In genomic region chr4:147753047-147753446, GRCh38 we compare ENCODE assay signal across 1 cellular context.
TF ChIP-seq lines count a peak whose summit lies in the region.

No MANE protein-coding gene starts in this region.

TF ChIP-seq in HepG2, 621 proteins besides CTCF, POLR2A, EP300 and RAD21:
- TF ChIP-seq PLSCR1 (CRISPR knock-in tag; IDR thresholded peaks at IDR 0.05; ENCODE audit: borderline replicate concordance) (no peak), HMGXB3 (CRISPR knock-in tag; IDR thresholded peaks at IDR 0.05; ENCODE audit: borderline replicate concordance) (no peak), U2AF2 (IDR thresholded peaks at IDR 0.05; ENCODE audit: low read depth, low read length) (no peak), HDAC2 (CRISPR knock-in tag; IDR thresholded peaks at IDR 0.05) (no peak), SOX13 (IDR thresholded peaks at IDR 0.05) (no peak), SOX13 (CRISPR knock-in tag; conservative IDR thresholded peaks at IDR 0.05 in 1 of 2, IDR thresholded peaks at IDR 0.05 in 1 of 2) (no peak), FOXO4 (CRISPR knock-in tag; conservative IDR thresholded peaks at IDR 0.05) (no peak), KDM5B (CRISPR knock-in tag; IDR thresholded peaks at IDR 0.05; ENCODE audit: borderline replicate concordance) (no peak), ZNF253 (CRISPR knock-in tag; IDR thresholded peaks at IDR 0.05; ENCODE audit: borderline replicate concordance) (no peak), ZNF382 (CRISPR knock-in tag; IDR thresholded peaks at IDR 0.05; ENCODE audit: borderline replicate concordance) (no peak), ARID2 (CRISPR knock-in tag; IDR thresholded peaks at IDR 0.05; ENCODE audit: borderline replicate concordance) (no peak), ZZZ3 (CRISPR knock-in tag; IDR thresholded peaks at IDR 0.05; ENCODE audit: borderline replicate concordance) (no peak)
- TF ChIP-seq, protein P1, sequence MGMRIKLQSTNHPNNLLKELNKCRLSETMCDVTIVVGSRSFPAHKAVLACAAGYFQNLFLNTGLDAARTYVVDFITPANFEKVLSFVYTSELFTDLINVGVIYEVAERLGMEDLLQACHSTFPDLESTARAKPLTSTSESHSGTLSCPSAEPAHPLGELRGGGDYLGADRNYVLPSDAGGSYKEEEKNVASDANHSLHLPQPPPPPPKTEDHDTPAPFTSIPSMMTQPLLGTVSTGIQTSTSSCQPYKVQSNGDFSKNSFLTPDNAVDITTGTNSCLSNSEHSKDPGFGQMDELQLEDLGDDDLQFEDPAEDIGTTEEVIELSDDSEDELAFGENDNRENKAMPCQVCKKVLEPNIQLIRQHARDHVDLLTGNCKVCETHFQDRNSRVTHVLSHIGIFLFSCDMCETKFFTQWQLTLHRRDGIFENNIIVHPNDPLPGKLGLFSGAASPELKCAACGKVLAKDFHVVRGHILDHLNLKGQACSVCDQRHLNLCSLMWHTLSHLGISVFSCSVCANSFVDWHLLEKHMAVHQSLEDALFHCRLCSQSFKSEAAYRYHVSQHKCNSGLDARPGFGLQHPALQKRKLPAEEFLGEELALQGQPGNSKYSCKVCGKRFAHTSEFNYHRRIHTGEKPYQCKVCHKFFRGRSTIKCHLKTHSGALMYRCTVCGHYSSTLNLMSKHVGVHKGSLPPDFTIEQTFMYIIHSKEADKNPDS (CRISPR knock-in tag; IDR thresholded peaks at IDR 0.05) = no peak
- TF ChIP-seq, protein P2, sequence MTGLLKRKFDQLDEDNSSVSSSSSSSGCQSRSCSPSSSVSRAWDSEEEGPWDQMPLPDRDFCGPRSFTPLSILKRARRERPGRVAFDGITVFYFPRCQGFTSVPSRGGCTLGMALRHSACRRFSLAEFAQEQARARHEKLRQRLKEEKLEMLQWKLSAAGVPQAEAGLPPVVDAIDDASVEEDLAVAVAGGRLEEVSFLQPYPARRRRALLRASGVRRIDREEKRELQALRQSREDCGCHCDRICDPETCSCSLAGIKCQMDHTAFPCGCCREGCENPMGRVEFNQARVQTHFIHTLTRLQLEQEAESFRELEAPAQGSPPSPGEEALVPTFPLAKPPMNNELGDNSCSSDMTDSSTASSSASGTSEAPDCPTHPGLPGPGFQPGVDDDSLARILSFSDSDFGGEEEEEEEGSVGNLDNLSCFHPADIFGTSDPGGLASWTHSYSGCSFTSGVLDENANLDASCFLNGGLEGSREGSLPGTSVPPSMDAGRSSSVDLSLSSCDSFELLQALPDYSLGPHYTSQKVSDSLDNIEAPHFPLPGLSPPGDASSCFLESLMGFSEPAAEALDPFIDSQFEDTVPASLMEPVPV (CRISPR knock-in tag; IDR thresholded peaks at IDR 0.05) = no peak
